Comparison of ENCODE assay signal across 16 cellular contexts in genomic region chr1:114093624-114094302, GRCh38. TPM values are rescaled to one million over a fixed set of nuclear protein-coding genes. Genes with fewer than 3 reads are reported as not detected.
DNase-seq lines count a peak whose midpoint lies in the region; ATAC-seq and TF ChIP-seq lines count a peak whose summit lies in the region.
"Had no signal": no experiment of that assay in that cellular context is flagged by ENCODE, and none has a peak within 500 bp of the region (broad histone marks: within the 10 kb centered on the region; RNA-seq: fewer than 3 reads in every experiment).

No MANE protein-coding gene starts in this region.

- POLR2A ChIA-PET in activated CD8-positive, alpha-beta T cell treated with anti-CD3 and anti-CD28 coated beads for 36 hours (lab: Charles Lee) = no interaction called here
- POLR2A ChIA-PET in activated CD8-positive, alpha-beta T cell treated with anti-CD3 and anti-CD28 coated beads, Interleukin-2, amount 10 ng/mL, durations not matched to agents 7 days and 5 days (lab: Charles Lee) = no interaction called here

- peaks cover 3% of the 10 kb centered on the region for H3K27me3 Mint-ChIP-seq in activated CD8-positive, alpha-beta T cell treated with anti-CD3 and anti-CD28 coated beads for 36 hours
- peaks cover 13% of the 10 kb centered on the region for H3K27me3 Mint-ChIP-seq in activated CD8-positive, alpha-beta T cell treated with anti-CD3 and anti-CD28 coated beads, Interleukin-2, amount 10 ng/mL, durations not matched to agents 7 days and 5 days (ENCODE audit: low read depth)
- peaks cover 35% of the 10 kb centered on the region for H3K27me3 Mint-ChIP-seq in progenitor cell of endocrine pancreas

- no peak overlapping the region for H3K4me3 Mint-ChIP-seq in activated CD8-positive, alpha-beta T cell treated with anti-CD3 and anti-CD28 coated beads for 36 hours
- H3K4me3 Mint-ChIP-seq in activated CD8-positive, alpha-beta T cell treated with anti-CD3 and anti-CD28 coated beads, Interleukin-2, amount 10 ng/mL, durations not matched to agents 7 days and 5 days = no peak overlapping the region
- H3K4me3 Mint-ChIP-seq in progenitor cell of endocrine pancreas (ENCODE audit: low read depth) = no peak overlapping the region
- H3K4me3 Mint-ChIP-seq: activated CD4-positive, alpha-beta memory T cell treated with anti-CD3 and anti-CD28 coated beads, Interleukin-2, amount 10 ng/mL, durations not matched to agents 7 days and 5 days had no signal

- H3K27ac ChIP-seq in smooth muscle cell (ENCODE audit: low read depth) = peak overlapping the region; percentile 88

- WGBS in smooth muscle cell (ENCODE audit: low lambda C conversion rate) = 40% methylated on average over 4 of the region's 4 CpGs

- H3K4me3 ChIP-seq in fibroblast of mammary gland (ENCODE audit: control insufficient read depth, low read depth, low read length) (no peak overlapping the region), smooth muscle cell (no peak overlapping the region)
- H3K4me3 ChIP-seq: esophagus squamous epithelium, lung had no signal

- no peaks in the 10 kb centered on the region for H4K20me1 ChIP-seq in smooth muscle cell (ENCODE audit: low read depth)

- no peak for TF ChIP-seq CTCF in activated CD8-positive, alpha-beta T cell treated with anti-CD3 and anti-CD28 coated beads for 36 hours (IDR thresholded peaks at IDR 0.05)
- TF ChIP-seq CTCF in fibroblast of mammary gland (conservative IDR thresholded peaks at IDR 0.05; ENCODE audit: control insufficient read depth, insufficient read depth, low read depth, low read length) (peak; percentile 24), smooth muscle cell (IDR thresholded peaks at IDR 0.05; ENCODE audit: borderline replicate concordance, insufficient read depth, poor library complexity, severe bottlenecking) (peak; percentile 28), omental fat pad (IDR thresholded peaks at IDR 0.05) (no peak), progenitor cell of endocrine pancreas (IDR thresholded peaks at IDR 0.05; ENCODE audit: unreplicated experiment) (no peak)

- intact Hi-C loops in activated CD8-positive, alpha-beta T cell treated with anti-CD3 and anti-CD28 coated beads for 36 hours (cut with micrococcal nuclease) = no loop called here

- no peaks in the 10 kb centered on the region for H3K4me1 Mint-ChIP-seq in activated CD8-positive, alpha-beta T cell treated with anti-CD3 and anti-CD28 coated beads for 36 hours (ENCODE audit: low read depth)
- no peaks in the 10 kb centered on the region for H3K4me1 Mint-ChIP-seq in activated CD8-positive, alpha-beta T cell treated with anti-CD3 and anti-CD28 coated beads, Interleukin-2, amount 10 ng/mL, durations not matched to agents 7 days and 5 days (ENCODE audit: low read depth)
- peaks cover 4% of the 10 kb centered on the region for H3K4me1 Mint-ChIP-seq in progenitor cell of endocrine pancreas (ENCODE audit: low read depth)
- H3K4me1 Mint-ChIP-seq: activated CD4-positive, alpha-beta memory T cell treated with anti-CD3 and anti-CD28 coated beads, Interleukin-2, amount 10 ng/mL, durations not matched to agents 7 days and 5 days had no signal

- H3K9me3 ChIP-seq in smooth muscle cell (replicated peaks; ENCODE audit: low read depth) = no peaks in the 10 kb centered on the region
- H3K9me3 ChIP-seq: esophagus squamous epithelium had no signal

- no peaks in the 10 kb centered on the region for H3K9me3 Mint-ChIP-seq in activated CD8-positive, alpha-beta T cell treated with anti-CD3 and anti-CD28 coated beads for 36 hours
- no peaks in the 10 kb centered on the region for H3K9me3 Mint-ChIP-seq in activated CD8-positive, alpha-beta T cell treated with anti-CD3 and anti-CD28 coated beads, Interleukin-2, amount 10 ng/mL, durations not matched to agents 7 days and 5 days (ENCODE audit: insufficient read depth)
- no peaks in the 10 kb centered on the region for H3K9me3 Mint-ChIP-seq in progenitor cell of endocrine pancreas (ENCODE audit: low read depth)
- H3K9me3 Mint-ChIP-seq: activated CD4-positive, alpha-beta memory T cell treated with anti-CD3 and anti-CD28 coated beads, Interleukin-2, amount 10 ng/mL, durations not matched to agents 7 days and 5 days had no signal

- H3K36me3 ChIP-seq in smooth muscle cell (ENCODE audit: low read depth) = no peaks in the 10 kb centered on the region
- H3K36me3 ChIP-seq: esophagus squamous epithelium had no signal

- H3K4me2 ChIP-seq in smooth muscle cell = peak overlapping the region; percentile 67

- ATAC-seq in activated CD8-positive, alpha-beta T cell treated with anti-CD3 and anti-CD28 coated beads for 36 hours = peak; percentile 13
- ATAC-seq in activated CD8-positive, alpha-beta T cell treated with anti-CD3 and anti-CD28 coated beads, Interleukin-2, amount 10 ng/mL, durations not matched to agents 7 days and 5 days = no peak
- ATAC-seq in HG02588 (IDR thresholded peaks at IDR 0.05; ENCODE audit: unreplicated experiment) (no peak), omental fat pad (ENCODE audit: low FRiP score) (no peak)
- ATAC-seq: SK-N-SH treated with all-trans-retinoic acid at 6 μM for 48 hours had no signal

- H3K4me1 ChIP-seq in smooth muscle cell (ENCODE audit: low read depth) = peaks cover 19% of the 10 kb centered on the region

- no peaks in the 10 kb centered on the region for H3K36me3 Mint-ChIP-seq in activated CD8-positive, alpha-beta T cell treated with anti-CD3 and anti-CD28 coated beads for 36 hours (ENCODE audit: low read depth)
- H3K36me3 Mint-ChIP-seq in activated CD8-positive, alpha-beta T cell treated with anti-CD3 and anti-CD28 coated beads, Interleukin-2, amount 10 ng/mL, durations not matched to agents 7 days and 5 days (ENCODE audit: low read depth) = no peaks in the 10 kb centered on the region
- no peaks in the 10 kb centered on the region for H3K36me3 Mint-ChIP-seq in progenitor cell of endocrine pancreas (ENCODE audit: insufficient read depth)

- H3K27me3 ChIP-seq in smooth muscle cell (ENCODE audit: low read depth) = no peaks in the 10 kb centered on the region
- H3K27me3 ChIP-seq: esophagus squamous epithelium had no signal

- H3F3A ChIP-seq in smooth muscle cell (ENCODE audit: low read depth) = no peaks in the 10 kb centered on the region

- CTCF ChIA-PET in activated CD8-positive, alpha-beta T cell treated with anti-CD3 and anti-CD28 coated beads for 36 hours (lab: Charles Lee) = no interaction called here
- CTCF ChIA-PET in activated CD8-positive, alpha-beta T cell treated with anti-CD3 and anti-CD28 coated beads, Interleukin-2, amount 10 ng/mL, durations not matched to agents 7 days and 5 days (lab: Charles Lee) = no interaction called here

- peak overlapping the region; percentile 74 for H3K9ac ChIP-seq in smooth muscle cell (ENCODE audit: low read depth)

- no peak overlapping the region for H3K27ac Mint-ChIP-seq in activated CD8-positive, alpha-beta T cell treated with anti-CD3 and anti-CD28 coated beads for 36 hours
- no peak overlapping the region for H3K27ac Mint-ChIP-seq in activated CD8-positive, alpha-beta T cell treated with anti-CD3 and anti-CD28 coated beads, Interleukin-2, amount 10 ng/mL, durations not matched to agents 7 days and 5 days
- H3K27ac Mint-ChIP-seq in progenitor cell of endocrine pancreas = no peak overlapping the region
- H3K27ac Mint-ChIP-seq: activated CD4-positive, alpha-beta memory T cell treated with anti-CD3 and anti-CD28 coated beads, Interleukin-2, amount 10 ng/mL, durations not matched to agents 7 days and 5 days had no signal

- H3K79me2 ChIP-seq in smooth muscle cell (ENCODE audit: low read depth) = no peaks in the 10 kb centered on the region

- peak; percentile 14 for DNase-seq in activated CD8-positive, alpha-beta T cell treated with anti-CD3 and anti-CD28 coated beads for 36 hours
- DNase-seq in activated CD8-positive, alpha-beta T cell treated with anti-CD3 and anti-CD28 coated beads, Interleukin-2, amount 10 ng/mL, durations not matched to agents 7 days and 5 days = no peak
- DNase-seq in NOMO-1 treated with DMSO at 0.1 percent for 48 hours (lab: John Stamatoyannopoulos, UW; ENCODE audit: unreplicated experiment) (peak; percentile 56), fibroblast of mammary gland (ENCODE audit: low read depth) (peak; percentile 67), smooth muscle cell (lab: John Stamatoyannopoulos, UW; ENCODE audit: unreplicated experiment) (no peak), omental fat pad (ENCODE audit: low spot score) (no peak), progenitor cell of endocrine pancreas (ENCODE audit: low spot score, unreplicated experiment) (no peak)
- DNase-seq: activated CD4-positive, alpha-beta memory T cell treated with anti-CD3 and anti-CD28 coated beads, Interleukin-2, amount 10 ng/mL, durations not matched to agents 7 days and 5 days; anterior cingulate cortex; esophagus squamous epithelium; NCI-H2029 treated with DMSO at 0.1 percent for 48 hours; stimulated activated naive CD4-positive, alpha-beta T cell treated with Interleukin-2 at 50 U/mL for 16 hours had no signal

- H2AFZ ChIP-seq in smooth muscle cell (ENCODE audit: low read depth) = no peak overlapping the region

RNA-seq across cellular contexts. Expression of gene SYT6, which starts 59.9 kb away (rescaled TPM):
- total RNA-seq in activated CD8-positive, alpha-beta T cell treated with anti-CD3 and anti-CD28 coated beads for 36 hours = not detected
- total RNA-seq in activated CD8-positive, alpha-beta T cell treated with anti-CD3 and anti-CD28 coated beads, Interleukin-2, amount 10 ng/mL, durations not matched to agents 7 days and 5 days = not detected
- total RNA-seq in smooth muscle cell = not detected in 2 replicates
- 0.15 TPM in 1 of 2 replicates, not detected in the other for polyA plus RNA-seq in smooth muscle cell
- under 1 TPM in 1 of 4 donors, not detected in 3; 0.84 TPM for total RNA-seq in omental fat pad
- total RNA-seq in progenitor cell of endocrine pancreas = 0.98 and 1.2 TPM in 2 replicates
- total RNA-seq: activated CD4-positive, alpha-beta memory T cell treated with anti-CD3 and anti-CD28 coated beads, Interleukin-2, amount 10 ng/mL, durations not matched to agents 7 days and 5 days; esophagus squamous epithelium had no signal
- polyA plus RNA-seq: AG04450 had no signal

Comparison
In these comparisons a context has a peak if more than half of its experiments do, and no peak if none do; other contexts are left out.
1. DNase-seq: peak in activated CD8-positive, alpha-beta T cell treated with anti-CD3 and anti-CD28 coated beads for 36 hours (single experiment), NOMO-1 treated with DMSO at 0.1 percent for 48 hours (single experiment) and fibroblast of mammary gland (single experiment); none in activated CD8-positive, alpha-beta T cell treated with anti-CD3 and anti-CD28 coated beads, Interleukin-2, amount 10 ng/mL, durations not matched to agents 7 days and 5 days (single experiment), smooth muscle cell (single experiment), omental fat pad (single experiment) and progenitor cell of endocrine pancreas (single experiment).
2. CTCF ChIP-seq: peak in fibroblast of mammary gland (single experiment) and smooth muscle cell (single experiment); none in activated CD8-positive, alpha-beta T cell treated with anti-CD3 and anti-CD28 coated beads for 36 hours (single experiment), omental fat pad (0 of 3) and progenitor cell of endocrine pancreas (single experiment).